20 cellular contexts compared by ENCODE assay signal in genomic region chr14:60931206-60931605, GRCh38. TPM values are rescaled to one million over a fixed set of nuclear protein-coding genes. Genes with fewer than 3 reads are reported as not detected.
DNase-seq lines count a peak whose midpoint lies in the region; ATAC-seq and TF ChIP-seq lines count a peak whose summit lies in the region.
"Had no signal": no experiment of that assay in that cellular context is flagged by ENCODE, and none has a peak within 500 bp of the region (broad histone marks: within the 10 kb centered on the region; RNA-seq: fewer than 3 reads in every experiment).

No MANE protein-coding gene starts in this region.

- H2BK15ac ChIP-seq in IMR-90 (ENCODE audit: low read depth, low read length): no peak overlapping the region

- no peak overlapping the region for H2BK5ac ChIP-seq in IMR-90 (ENCODE audit: low read depth, low read length, poor library complexity, severe bottlenecking)

- H3K36me3 Mint-ChIP-seq in brain: peaks cover 18% of the 10 kb centered on the region
- H3K36me3 Mint-ChIP-seq: natural killer cell; stimulated activated effector memory CD8-positive, alpha-beta T cell treated with anti-CD3 and anti-CD28 coated beads, Interleukin-12 subunit alpha, Interleukin-12 subunit beta, amount 100 ng/mL, for 72 hours had no signal

- WGBS in IMR-90 (ENCODE audit: extremely low coverage in 2 of 2, insufficient read length in 1 of 2), 2 experiments: no CpG with 5 or more reads among the region's 1 CpG

- CTCF ChIA-PET in IMR-90 (lab: Yijun Ruan, JAX): no interaction called here

- H4K20me1 ChIP-seq in IMR-90 (ENCODE audit: insufficient read depth, low read length): peaks cover 8% of the 10 kb centered on the region; the same call in 1 of the 2 replicates

- H3K9me3 ChIP-seq in IMR-90 (ENCODE audit: control insufficient read depth, insufficient read depth, low read length) (no peaks in the 10 kb centered on the region), right atrium auricular region (no peaks in the 10 kb centered on the region)
- H3K9me3 ChIP-seq: adrenal gland had no signal

- no peak overlapping the region for H3K14ac ChIP-seq in IMR-90 (replicated peaks; ENCODE audit: low read depth, low read length)

- H3K4me2 ChIP-seq in IMR-90 (ENCODE audit: low read depth, low read length): no peak overlapping the region

- POLR2A ChIA-PET in IMR-90 (lab: Charles Lee; ENCODE audit: unreplicated experiment): no interaction called here

- H3K27ac ChIP-seq in IMR-90 (ENCODE audit: insufficient read depth, low read length): no peak overlapping the region
- H3K27ac ChIP-seq in right atrium auricular region: no peak overlapping the region
- H3K27ac ChIP-seq: adrenal gland had no signal

- no peak overlapping the region for H2AK9ac ChIP-seq in IMR-90 (replicated peaks; ENCODE audit: low read depth, low read length, poor library complexity)

- no peak overlapping the region for H3K56ac ChIP-seq in IMR-90 (ENCODE audit: extremely low read depth, insufficient read depth, low read length)

- H3K27ac Mint-ChIP-seq in brain: peak overlapping the region; percentile 42 to 92 (median 58)
- H3K27ac Mint-ChIP-seq: activated CD8-positive, alpha-beta T cell treated with anti-CD3 and anti-CD28 coated beads, Interleukin-2, amount 10 ng/mL, durations not matched to agents 7 days and 5 days; activated T-helper 1 cell treated with anti-CD3 and anti-CD28 coated beads, Interleukin-12 subunit alpha, Interleukin-12 subunit beta, Interleukin-2, Interleukin-4 antibody, amounts not matched to agents 30 ng/mL and 10 ng/mL and 1 ng/mL, durations not matched to agents 14 hours and 24 hours and 36 hours; IgD-negative memory B cell; natural killer cell; stimulated activated effector memory CD8-positive, alpha-beta T cell treated with anti-CD3 and anti-CD28 coated beads, Interleukin-12 subunit alpha, Interleukin-12 subunit beta, amount 100 ng/mL, for 72 hours had no signal

- no peak overlapping the region for H2AK5ac ChIP-seq in IMR-90 (ENCODE audit: low read depth, low read length)

- DNase-seq in COLO668 (lab: John Stamatoyannopoulos, UW; ENCODE audit: unreplicated experiment): peak; percentile 54
- DNase-seq in IMR-90: peak; percentile 24
- peak; percentile 25 for DNase-seq in NCI-H2196 (lab: John Stamatoyannopoulos, UW; ENCODE audit: unreplicated experiment)
- no peak for DNase-seq in right atrium auricular region (ENCODE audit: low spot score)
- DNase-seq: ACHN; activated CD8-positive, alpha-beta T cell treated with anti-CD3 and anti-CD28 coated beads, Interleukin-2, amount 10 ng/mL, durations not matched to agents 7 days and 5 days; adrenal gland; cerebellar nuclear complex; natural killer cell; NCI-H2029; trophoblast cell had no signal

- no peak overlapping the region for H4K5ac ChIP-seq in IMR-90 (ENCODE audit: low read depth, low read length)

- no peak overlapping the region for H3K9ac ChIP-seq in IMR-90 (ENCODE audit: low read depth, low read length)

- H2AFZ ChIP-seq in IMR-90 (replicated peaks; ENCODE audit: low read length, poor library complexity): peak overlapping the region; percentile 51

- no peak overlapping the region for H2BK20ac ChIP-seq in IMR-90 (ENCODE audit: low read depth, low read length)

- H4K8ac ChIP-seq in IMR-90 (ENCODE audit: low read depth in 2 of 2, low read length in 2 of 2): no peak overlapping the region

- ATAC-seq in IMR-90 (ENCODE audit: low read depth): peak; percentile 27; the same call in 1 of the 2 replicates
- ATAC-seq in HG03354 (IDR thresholded peaks at IDR 0.05; ENCODE audit: poor library complexity, severe bottlenecking, unreplicated experiment): no peak
- ATAC-seq in GM18907 (IDR thresholded peaks at IDR 0.05; ENCODE audit: unreplicated experiment): no peak
- ATAC-seq in HG02970 (IDR thresholded peaks at IDR 0.05; ENCODE audit: low FRiP score, unreplicated experiment): no peak
- ATAC-seq: activated CD8-positive, alpha-beta T cell treated with anti-CD3 and anti-CD28 coated beads, Interleukin-2, amount 10 ng/mL, durations not matched to agents 7 days and 5 days; natural killer cell; sciatic nerve; stimulated activated effector memory CD8-positive, alpha-beta T cell treated with anti-CD3 and anti-CD28 coated beads, Interleukin-12 subunit alpha, Interleukin-12 subunit beta, amount 100 ng/mL, for 72 hours had no signal

- H2BK120ac ChIP-seq in IMR-90 (ENCODE audit: low read depth, low read length): no peak overlapping the region

- H3K4me3 ChIP-seq in IMR-90 (ENCODE audit: insufficient read depth, low read depth, low read length) (no peak overlapping the region), right atrium auricular region (no peak overlapping the region)
- H3K4me3 ChIP-seq: adrenal gland, lung had no signal

- H4K91ac ChIP-seq in IMR-90 (ENCODE audit: insufficient read depth, low read depth, low read length): no peak overlapping the region

- no peak for TF ChIP-seq CTCF in IMR-90 (conservative IDR thresholded peaks at IDR 0.05; ENCODE audit: low read depth, low read length)
- no peak for TF ChIP-seq CTCF in brain (conservative IDR thresholded peaks at IDR 0.05)
- no peak for TF ChIP-seq CTCF in right atrium auricular region (IDR thresholded peaks at IDR 0.05)

- dilution Hi-C loops in IMR-90 (cut with HindIII; ENCODE audit: low sequenced_read_pairs, unreplicated experiment): no loop called here

- H3K9me1 ChIP-seq in IMR-90 (ENCODE audit: insufficient read depth, low read length): no peaks in the 10 kb centered on the region; the same call in 1 of the 2 replicates

- in situ Hi-C loops in IMR-90 (cut with MboI; ENCODE audit: low sequenced_read_pairs): no loop called here

- H3K4me1 ChIP-seq in IMR-90 (ENCODE audit: control insufficient read depth, insufficient read depth, low read length) (0 out of 2 replicates have a peak, but pooled peaks cover 2% of the 10 kb centered on the region), right atrium auricular region (no peaks in the 10 kb centered on the region)
- H3K4me1 ChIP-seq: adrenal gland had no signal

- peaks cover 26% of the 10 kb centered on the region for H3K4me1 Mint-ChIP-seq in brain
- H3K4me1 Mint-ChIP-seq: stimulated activated effector memory CD8-positive, alpha-beta T cell treated with anti-CD3 and anti-CD28 coated beads, Interleukin-12 subunit alpha, Interleukin-12 subunit beta, amount 100 ng/mL, for 72 hours had no signal

- H3K18ac ChIP-seq in IMR-90 (ENCODE audit: low read depth, low read length): no peak overlapping the region

- no peak overlapping the region for H3K4ac ChIP-seq in IMR-90 (ENCODE audit: low read depth, low read length)

- H3K36me3 ChIP-seq in IMR-90 (ENCODE audit: control insufficient read depth, insufficient read depth, low read length): no peaks in the 10 kb centered on the region
- no peaks in the 10 kb centered on the region for H3K36me3 ChIP-seq in right atrium auricular region
- H3K36me3 ChIP-seq: adrenal gland had no signal

- H3K27me3 ChIP-seq in IMR-90 (ENCODE audit: control insufficient read depth, insufficient read depth, low read length): no peaks in the 10 kb centered on the region
- H3K27me3 ChIP-seq in right atrium auricular region: no peaks in the 10 kb centered on the region
- H3K27me3 ChIP-seq: adrenal gland had no signal

- H3K4me3 Mint-ChIP-seq in brain: peak overlapping the region in 2 of 5 experiments; percentile 12 to 13
- H3K4me3 Mint-ChIP-seq: activated CD8-positive, alpha-beta T cell treated with anti-CD3 and anti-CD28 coated beads, Interleukin-2, amount 10 ng/mL, durations not matched to agents 7 days and 5 days; activated T-helper 1 cell treated with anti-CD3 and anti-CD28 coated beads, Interleukin-12 subunit alpha, Interleukin-12 subunit beta, Interleukin-2, Interleukin-4 antibody, amounts not matched to agents 30 ng/mL and 10 ng/mL and 1 ng/mL, durations not matched to agents 14 hours and 24 hours and 36 hours; IgD-negative memory B cell; natural killer cell; stimulated activated effector memory CD8-positive, alpha-beta T cell treated with anti-CD3 and anti-CD28 coated beads, Interleukin-12 subunit alpha, Interleukin-12 subunit beta, amount 100 ng/mL, for 72 hours had no signal

- no peaks in the 10 kb centered on the region for H3K27me3 Mint-ChIP-seq in brain
- H3K27me3 Mint-ChIP-seq: IgD-negative memory B cell had no signal

- TF ChIP-seq RAD21 in IMR-90 (IDR thresholded peaks at IDR 0.05; ENCODE audit: low read length): no peak

- intact Hi-C loops in IMR-90 (cut with micrococcal nuclease): no loop called here

- H3K79me1 ChIP-seq in IMR-90 (ENCODE audit: low read depth in 1 of 2, low read length in 2 of 2): peaks cover 5 to 38% of the 10 kb centered on the region in 2 experiments

- no peak overlapping the region for H3K23ac ChIP-seq in IMR-90 (ENCODE audit: low read depth, low read length)

- TF ChIP-seq POLR2A in IMR-90 (IDR thresholded peaks at IDR 0.05; ENCODE audit: low read depth, low read length): no peak

- no TSS peak for BruUV-seq in IMR-90 (replicated peaks; lab: Mats Ljungman, UMichigan)

- peaks cover 0 to 5% (median 2%) of the 10 kb centered on the region in 5 experiments for H3K9me3 Mint-ChIP-seq in brain
- H3K9me3 Mint-ChIP-seq: activated T-helper 1 cell treated with anti-CD3 and anti-CD28 coated beads, Interleukin-12 subunit alpha, Interleukin-12 subunit beta, Interleukin-2, Interleukin-4 antibody, amounts not matched to agents 30 ng/mL and 10 ng/mL and 1 ng/mL, durations not matched to agents 14 hours and 24 hours and 36 hours; IgD-negative memory B cell; natural killer cell; stimulated activated effector memory CD8-positive, alpha-beta T cell treated with anti-CD3 and anti-CD28 coated beads, Interleukin-12 subunit alpha, Interleukin-12 subunit beta, amount 100 ng/mL, for 72 hours had no signal

TF ChIP-seq in IMR-90, 13 proteins besides CTCF, POLR2A, EP300 and RAD21 (continues in another document):
- TF ChIP-seq BHLHE40 (IDR thresholded peaks at IDR 0.05; ENCODE audit: low read depth, low read length) (no peak), MAFK (IDR thresholded peaks at IDR 0.05; ENCODE audit: low read depth, low read length) (no peak), MXI1 (IDR thresholded peaks at IDR 0.05; ENCODE audit: borderline replicate concordance, low read depth, low read length) (no peak), RCOR1 (IDR thresholded peaks at IDR 0.05; ENCODE audit: insufficient replicate concordance, low read length) (no peak), FOS (IDR thresholded peaks at IDR 0.05; ENCODE audit: low read depth, low read length) (no peak)

RNA-seq across cellular contexts. Expression of gene TRMT5, which starts 49.7 kb away (rescaled TPM):
- total RNA-seq in IMR-90 (2012; rRNA removed) (10.4 and 15.6 TPM in 2 replicates), right atrium auricular region (1 to 10 TPM; 4.2 to 4.6 TPM)
- polyA plus RNA-seq in IMR-90 (2012; rRNA removed) (4.0 and 5.0 TPM in 2 replicates), brain (ENCODE audit: insufficient read depth, low read depth, low replicate concordance) (7.5 TPM)
- polyA plus RNA-seq in IMR-90 (2012; cell fraction: cytosol; rRNA removed): 0.90 and 2.0 TPM in 2 replicates
- polyA plus RNA-seq in IMR-90 (2012; cell fraction: nucleus; rRNA removed; ENCODE audit: low replicate concordance): 0.46 and 3.1 TPM in 2 replicates

RNA-seq across cellular contexts. Expression of gene SLC38A6, which starts 49.8 kb away (rescaled TPM):
- total RNA-seq in IMR-90 (2012; rRNA removed) (18.3 and 38.9 TPM in 2 replicates), right atrium auricular region (1 to 10 TPM; 5.7 to 6.9 TPM)
- polyA plus RNA-seq in IMR-90 (2012; rRNA removed) (12.1 and 15.5 TPM in 2 replicates), brain (ENCODE audit: insufficient read depth, low read depth, low replicate concordance) (5.0 TPM)
- polyA plus RNA-seq in IMR-90 (2012; cell fraction: cytosol; rRNA removed): 3.2 and 5.1 TPM in 2 replicates
- 10.6 and 31.2 TPM in 2 replicates for polyA plus RNA-seq in IMR-90 (2012; cell fraction: nucleus; rRNA removed; ENCODE audit: low replicate concordance)
